In genomic region chr3:192916455-192917257, GRCh38 we compare ENCODE assay signal across 8 cellular contexts. TPM values are rescaled to one million over a fixed set of nuclear protein-coding genes. Genes with fewer than 3 reads are reported as not detected.
DNase-seq lines count a peak whose midpoint lies in the region; ATAC-seq, FAIRE-seq and TF ChIP-seq lines count a peak whose summit lies in the region.

No MANE protein-coding gene starts in this region.

- FAIRE-seq in GM12878 (lab: Jason Lieb, UNC): no peak

- peak; percentile 91 for DNase-seq in A673 (ENCODE audit: low spot score)
- peak; percentile 72 for DNase-seq in RKO (ENCODE audit: low spot score)
- no peak for DNase-seq in GM12878 (ENCODE audit: low read depth, low spot score)
- peak in 47 of 51 donors; percentile 13 to 71 (median 45) for DNase-seq in hypothalamus (lab: John Stamatoyannopoulos, UW)
- peak; percentile 91 for DNase-seq in posterior vena cava (ENCODE audit: low spot score)
- DNase-seq in Karpas-422: no peak

- no peaks in the 10 kb centered on the region for H3K9me3 ChIP-seq in A673 (ENCODE audit: low read depth, low read length, poor library complexity, severe bottlenecking)
- no peaks in the 10 kb centered on the region for H3K9me3 ChIP-seq in GM12878 (replicated peaks; ENCODE audit: control insufficient read depth, insufficient read depth, low read length)
- no peaks in the 10 kb centered on the region for H3K9me3 ChIP-seq in Karpas-422 (ENCODE audit: low read length)

- TF ChIP-seq RAD21 in GM12878 (IDR thresholded peaks at IDR 0.05; ENCODE audit: insufficient read depth, low read depth, low read length): peak; percentile 1; the same call in 1 of the 2 replicates

- H2AFZ ChIP-seq in GM12878 (ENCODE audit: control insufficient read depth, low read depth, low read length): peak overlapping the region; percentile 46
- H2AFZ ChIP-seq in Karpas-422 (ENCODE audit: low read length): no peak overlapping the region

- 3% methylated on average over 57 of the region's 57 CpGs for WGBS in GM12878 (ENCODE audit: insufficient coverage, insufficient replicate concordance, low lambda C conversion rate, missing lambda C conversion rate)

- H3K36me3 ChIP-seq in A673 (ENCODE audit: insufficient read depth, low read length, poor library complexity, severe bottlenecking): no peaks in the 10 kb centered on the region
- no peaks in the 10 kb centered on the region for H3K36me3 ChIP-seq in GM12878 (ENCODE audit: control insufficient read depth in 2 of 2, insufficient read depth in 2 of 2, low read length in 1 of 2)
- H3K36me3 ChIP-seq in Karpas-422 (ENCODE audit: insufficient read depth, low read length): no peaks in the 10 kb centered on the region

- TF ChIP-seq POLR2A in GM12878 (IDR thresholded peaks at IDR 0.05; ENCODE audit: low read depth, low read length): peak; percentile 59

- SMC1A ChIA-PET in GM12878 (lab: Charles Lee; ENCODE audit: uncharacterized antibody, unreplicated experiment): interaction anchor here (1.0 to 13.5 kb wide), 15 partner anchors 9 to 125 kb away, joined by 4 to 472 read pairs (median 9); no protein-coding TSS in a partner anchor

- H3K27me3 ChIP-seq in A673 (replicated peaks; ENCODE audit: insufficient read depth, low read depth, low read length, poor library complexity) (no peaks in the 10 kb centered on the region), GM12878 (replicated peaks in 1 of 2; ENCODE audit: control insufficient read depth in 2 of 2, insufficient read depth in 2 of 2, low read length in 1 of 2) (no peaks in the 10 kb centered on the region), Karpas-422 (ENCODE audit: low read length) (0 out of 2 replicates have a peak, but pooled peaks cover 2% of the 10 kb centered on the region)

- intact Hi-C loops in A673 (cut with micrococcal nuclease; ENCODE audit: unreplicated experiment) (loop anchor here (1.0 to 5.0 kb wide), 4 partner anchors 32 to 121 kb away; no protein-coding TSS in a partner anchor), GM12878 (cut with micrococcal nuclease; ENCODE audit: unreplicated experiment) (loop anchor here (2.0 to 5.0 kb wide), 3 partner anchors 18 to 84 kb away; no protein-coding TSS in a partner anchor), posterior vena cava (cut with DNase I) (loop anchor here (5.0 to 10.0 kb wide), 3 partner anchors 92 to 678 kb away; partner anchors contain the start of gene OPA1 (in 1 of the 2))

- H3K9me2 ChIP-seq in Karpas-422 (replicated peaks; ENCODE audit: insufficient read depth, low read length): no peaks in the 10 kb centered on the region

- H3K4me1 ChIP-seq in A673 (ENCODE audit: insufficient read depth, low read length, poor library complexity, severe bottlenecking) (peaks cover 29% of the 10 kb centered on the region), GM12878 (ENCODE audit: control insufficient read depth, insufficient read depth, low read length) (no peaks in the 10 kb centered on the region), Karpas-422 (ENCODE audit: low read length) (no peaks in the 10 kb centered on the region)

- no TSS peak for BruUV-seq in A673 (replicated peaks; lab: Mats Ljungman, UMichigan)
- no TSS peak for BruUV-seq in GM12878 (replicated peaks; lab: Mats Ljungman, UMichigan)

- peak overlapping the region; percentile 68 for H3K9ac ChIP-seq in GM12878 (ENCODE audit: control insufficient read depth, insufficient read depth, low read length)
- no peak overlapping the region for H3K9ac ChIP-seq in Karpas-422 (ENCODE audit: low read length)

- peak overlapping the region; percentile 86 for H3K27ac ChIP-seq in A673 (ENCODE audit: low read depth, low read length, poor library complexity, severe bottlenecking)
- H3K27ac ChIP-seq in GM12878 (ENCODE audit: control insufficient read depth, insufficient read depth): peak overlapping the region; percentile 73
- no peak overlapping the region for H3K27ac ChIP-seq in Karpas-422 (ENCODE audit: low read length)

- TF ChIP-seq EP300 in GM12878 (IDR thresholded peaks at IDR 0.05; ENCODE audit: borderline replicate concordance in 1 of 2, control insufficient read depth in 1 of 2, low read depth in 2 of 2, low read length in 2 of 2): no peak

- H3K4me3 ChIP-seq in A673 (ENCODE audit: low read depth, low read length, poor library complexity, severe bottlenecking) (peak overlapping the region; percentile 61), GM12878 (peak overlapping the region; percentile 85), Karpas-422 (ENCODE audit: low read length) (no peak overlapping the region)

- H3K79me2 ChIP-seq in GM12878 (ENCODE audit: control insufficient read depth, insufficient read depth, low read length): peaks cover 56% of the 10 kb centered on the region
- H3K79me2 ChIP-seq in Karpas-422 (ENCODE audit: low read length): no peaks in the 10 kb centered on the region

- RAD21 ChIA-PET in GM12878 (lab: Charles Lee; ENCODE audit: unreplicated experiment): interaction anchor here (0.5 to 9.8 kb wide), 17 partner anchors 14 to 126 kb away, joined by 3 to 425 read pairs (median 9); no protein-coding TSS in a partner anchor

- H3K4me2 ChIP-seq in GM12878 (ENCODE audit: control insufficient read depth, insufficient read depth): peak overlapping the region; percentile 75
- H3K4me2 ChIP-seq in Karpas-422 (ENCODE audit: low read depth, low read length, poor library complexity, severe bottlenecking): no peak overlapping the region

- POLR2A ChIA-PET in A673 (lab: Charles Lee; ENCODE audit: low non-redundant PET) (no interaction called here), GM12878 (lab: Charles Lee) (interaction anchor here (0.6 to 7.8 kb wide), 8 partner anchors 16 to 99 kb away, joined by 3 to 58 read pairs (median 8); no protein-coding TSS in a partner anchor)

- no peaks in the 10 kb centered on the region for H4K20me1 ChIP-seq in GM12878 (ENCODE audit: control insufficient read depth, insufficient read depth)
- no peaks in the 10 kb centered on the region for H4K20me1 ChIP-seq in Karpas-422 (ENCODE audit: insufficient read depth, low read depth, low read length)

- ATAC-seq in GM18498 (IDR thresholded peaks at IDR 0.05; ENCODE audit: unreplicated experiment) (peak; percentile 35), HG03571 (IDR thresholded peaks at IDR 0.05; ENCODE audit: unreplicated experiment) (peak; percentile 32), GM12878 (peak; percentile 47)

- TF ChIP-seq CTCF in A673 (conservative IDR thresholded peaks at IDR 0.05; ENCODE audit: low read depth, low read length): no peak
- TF ChIP-seq CTCF in GM12878 (IDR thresholded peaks at IDR 0.05 in 2 of 3, conservative IDR thresholded peaks at IDR 0.05 in 1 of 3; ENCODE audit: control insufficient read depth in 2 of 3, extremely low read depth in 1 of 3, insufficient read depth in 1 of 3, low read depth in 3 of 3, low read length in 3 of 3): peak in 2 of 3 experiments; percentile 5 to 8; a peak in 2 of 6 replicates

- CTCF ChIA-PET in A673 (lab: Charles Lee) (interaction anchor here (0.8 to 1.1 kb wide), 2 partner anchors 31 to 124 kb away, joined by 3 to 5 read pairs; no protein-coding TSS in a partner anchor), GM12878 (lab: Yijun Ruan, JAX) (interaction anchor here (1.1 to 13.3 kb wide), 13 partner anchors 13 to 125 kb away, joined by 4 to 440 read pairs (median 7); no protein-coding TSS in a partner anchor)

- in situ Hi-C loops in GM12878 (cut with MboI): no loop called here

TF ChIP-seq in GM12878, 131 proteins besides CTCF, POLR2A, EP300 and RAD21 (continues in another document):
- no peak for TF ChIP-seq ZNF207 (IDR thresholded peaks at IDR 0.05; ENCODE audit: borderline replicate concordance)
- TF ChIP-seq WRNIP1 (IDR thresholded peaks at IDR 0.05; ENCODE audit: borderline replicate concordance, low read depth, low read length): no peak
- TF ChIP-seq ZNF384 (IDR thresholded peaks at IDR 0.05; ENCODE audit: borderline replicate concordance, low read depth, low read length): no peak
- peak; percentile 11; the same call in 1 of the 2 replicates for TF ChIP-seq RUNX3 (IDR thresholded peaks at IDR 0.05; ENCODE audit: low read length)
- TF ChIP-seq ZNF622 (IDR thresholded peaks at IDR 0.05): no peak
- TF ChIP-seq NFIC (IDR thresholded peaks at IDR 0.05; ENCODE audit: low read depth, low read length): no peak
- TF ChIP-seq RB1 (IDR thresholded peaks at IDR 0.05; ENCODE audit: borderline replicate concordance): no peak
- 0 out of 2 replicates have a peak, but pooled peaks have one; percentile 22 for TF ChIP-seq TAF1 (IDR thresholded peaks at IDR 0.05; ENCODE audit: borderline replicate concordance, low read depth, low read length)
- TF ChIP-seq MXI1 (IDR thresholded peaks at IDR 0.05; ENCODE audit: low read depth, low read length): 0 out of 2 replicates have a peak, but pooled peaks have one; percentile 10

RNA-seq across cellular contexts. Expression of gene MB21D2, which starts 1.0 kb away (rescaled TPM):
- total RNA-seq in A673 (2021) (6.1 and 8.1 TPM in 2 replicates), GM12878 (2014; rRNA removed) (19.6 and 21.5 TPM in 2 replicates), GM12878 (2014; rRNA removed; fragmentation: Illumina TruSeq; extraction: Trizol) (15.3 and 16.0 TPM in 2 replicates), GM12878 (2021) (16.1 and 16.6 TPM in 2 replicates), posterior vena cava (1 to 10 TPM; 5.2 to 6.3 TPM)
- total RNA-seq in GM12878 (2013; cell fraction: nucleolus; rRNA removed): 21.2 and 21.5 TPM in 2 replicates
- polyA plus RNA-seq in GM12878 (2011; ENCODE audit: low read depth): 5.7 TPM
- polyA plus RNA-seq in GM12878 (2011; rRNA removed) (11.0 and 11.6 TPM in 2 replicates), GM12878 (2014; fragmentation: Illumina TruSeq; extraction: Trizol) (12.1 and 12.7 TPM in 2 replicates), GM12878 (2014; fragmentation: Nextera tagmentation; extraction: Ambion mirVana) (10 to 100 TPM in 1 of 2 experiments, 1 to 10 TPM in 1; 7.9 to 21.2 TPM), GM12878 (2014; rRNA removed) (8.7 and 9.0 TPM in 2 replicates), GM12878 (2016; fragmentation: Nextera tagmentation; extraction: Ambion mirVana) (10 to 100 TPM; 15.4 to 15.9 TPM)
- polyA plus RNA-seq in GM12878 (2011; cell fraction: cytosol; rRNA removed): 8.3 and 9.8 TPM in 2 replicates
- 6.7 and 6.8 TPM in 2 replicates for polyA plus RNA-seq in GM12878 (2011; cell fraction: nucleus; rRNA removed)
- 7.1 and 8.3 TPM in 2 replicates for polyA plus RNA-seq in GM12878 (2012)
- 19.7 and 20.8 TPM in 2 replicates for polyA minus RNA-seq in GM12878 (2011; rRNA and poly(A)+ RNA removed)
- 4.5 and 6.0 TPM in 2 replicates for polyA minus RNA-seq in GM12878 (2011; cell fraction: cytosol; rRNA and poly(A)+ RNA removed)
- 7.9 and 11.9 TPM in 2 replicates for polyA minus RNA-seq in GM12878 (2011; cell fraction: nucleus; rRNA and poly(A)+ RNA removed)
- not detected in 2 replicates for total RNA-seq in Karpas-422 (2014; rRNA removed; shearing (Covaris generic); ENCODE audit: low replicate concordance)

Comparison
In these comparisons a context has a peak if more than half of its experiments do, and no peak if none do; other contexts are left out.
1. DNase-seq: peak in A673 (single experiment), RKO (single experiment), hypothalamus (47 of 51) and posterior vena cava (single experiment); none in GM12878 (single experiment) and Karpas-422 (single experiment).
2. Peak in every context shown above with its lines, with median percentiles within 50 percentile points of each other: ATAC-seq.